8 cellular contexts compared by ENCODE assay signal in genomic region chr3:72848703-72849081, GRCh38. TPM values are rescaled to one million over a fixed set of nuclear protein-coding genes. Genes with fewer than 3 reads are reported as not detected.
A peak's percentile ranks its signal among the peaks of the same experiment; 100 is the strongest.
DNase-seq lines count a peak whose midpoint lies in the region; ATAC-seq and TF ChIP-seq lines count a peak whose summit lies in the region.

No MANE protein-coding gene starts in this region.

- no peak overlapping the region for H3K27ac ChIP-seq in RWPE2 (ENCODE audit: poor library complexity, severe bottlenecking)
- H3K27ac ChIP-seq in ectodermal cell (ENCODE audit: insufficient read depth, low read depth, low read length, poor library complexity, severe bottlenecking), result no peak overlapping the region
- no peak overlapping the region for H3K27ac ChIP-seq in caudate nucleus (ENCODE audit: low read depth, low read length)

- peak overlapping the region; percentile 92 to 99 (median 97) for H3K4me3 Mint-ChIP-seq in naive thymus-derived CD8-positive, alpha-beta T cell

- H3K36me3 ChIP-seq in RWPE2 (ENCODE audit: low read depth) (no peaks in the 10 kb centered on the region), ectodermal cell (ENCODE audit: control insufficient read depth, insufficient read depth, low read length) (no peaks in the 10 kb centered on the region)

- H3K9me3 ChIP-seq in RWPE2 (ENCODE audit: severe bottlenecking) (no peaks in the 10 kb centered on the region), ectodermal cell (ENCODE audit: control insufficient read depth, low read length) (no peaks in the 10 kb centered on the region)

- no peaks in the 10 kb centered on the region for H3K27me3 Mint-ChIP-seq in naive thymus-derived CD8-positive, alpha-beta T cell

- peaks cover 25 to 56% (median 51%) of the 10 kb centered on the region in 4 donors for H3K4me1 Mint-ChIP-seq in naive thymus-derived CD8-positive, alpha-beta T cell

- DNase-seq in AML-193 (lab: John Stamatoyannopoulos, UW) (peak; percentile 72 to 87), RWPE2 (ENCODE audit: low spot score) (no peak), amygdala (lab: John Stamatoyannopoulos, UW) (no peak), caudate nucleus (lab: John Stamatoyannopoulos, UW) (no peak)
- peak in 4 of 10 donors; percentile 2 to 49 (median 32) for DNase-seq in naive thymus-derived CD8-positive, alpha-beta T cell

- H3K4me1 ChIP-seq in RWPE2 (ENCODE audit: insufficient read depth, poor library complexity, severe bottlenecking) (peaks cover 22% of the 10 kb centered on the region), ectodermal cell (ENCODE audit: control insufficient read depth, insufficient read depth, low read length) (peaks cover 4% of the 10 kb centered on the region)

- no peaks in the 10 kb centered on the region for H3K9me3 Mint-ChIP-seq in naive thymus-derived CD8-positive, alpha-beta T cell

- POLR2A ChIA-PET in naive thymus-derived CD8-positive, alpha-beta T cell (lab: Charles Lee), result no interaction called here

- WGBS in ectodermal cell, 2 experiments, result 4 to 6% methylated on average over 11 of the region's 11 CpGs

- peak overlapping the region; percentile 82 to 92 (median 86) for H3K27ac Mint-ChIP-seq in naive thymus-derived CD8-positive, alpha-beta T cell

- H3K36me3 Mint-ChIP-seq in naive thymus-derived CD8-positive, alpha-beta T cell, result peaks cover 0 to 7% (median 0%) of the 10 kb centered on the region in 3 donors

- peak overlapping the region; percentile 57 for H3K4me3 ChIP-seq in RWPE2 (ENCODE audit: severe bottlenecking)
- peak overlapping the region; percentile 88 for H3K4me3 ChIP-seq in ectodermal cell (ENCODE audit: insufficient read depth, low read depth, low read length)

- no peak for TF ChIP-seq CTCF in RWPE2 (IDR thresholded peaks at IDR 0.05; ENCODE audit: poor library complexity, severe bottlenecking)

- H3K27me3 ChIP-seq in RWPE2 (ENCODE audit: insufficient read depth, poor library complexity, severe bottlenecking) (no peaks in the 10 kb centered on the region), ectodermal cell (ENCODE audit: control insufficient read depth, insufficient read depth, low read length, poor library complexity, severe bottlenecking) (peaks cover 39% of the 10 kb centered on the region)

- ATAC-seq in GM18873 (IDR thresholded peaks at IDR 0.05; ENCODE audit: low FRiP score, unreplicated experiment) (peak; percentile 26), HG03108 (IDR thresholded peaks at IDR 0.05; ENCODE audit: unreplicated experiment) (peak; percentile 30), RWPE2 (ENCODE audit: low read depth) (peak; percentile 42)
- peak; percentile 43 to 48 for ATAC-seq in naive thymus-derived CD8-positive, alpha-beta T cell

RNA-seq across cellular contexts. Expression of gene SHQ1, which starts 0.4 kb away (rescaled TPM):
- polyA plus RNA-seq in ectodermal cell (2013, experiment 1 of 4), result 19.8 TPM
- 22.4 TPM for polyA plus RNA-seq in ectodermal cell (2013, experiment 2 of 4)
- polyA plus RNA-seq in ectodermal cell (2013, experiment 3 of 4), result 13.3 TPM
- 15.0 TPM for polyA plus RNA-seq in ectodermal cell (2013, experiment 4 of 4)
- total RNA-seq in naive thymus-derived CD8-positive, alpha-beta T cell, result 10 to 100 TPM; 23.4 to 26.4 TPM
- 10 to 100 TPM; 14.8 to 22.7 (median 16.5) TPM for polyA plus RNA-seq in naive thymus-derived CD8-positive, alpha-beta T cell

RNA-seq across cellular contexts. Expression of gene GXYLT2, which starts 39.2 kb away (rescaled TPM):
- polyA plus RNA-seq in ectodermal cell (2013, experiment 1 of 4), result 3.8 TPM
- 1.6 TPM for polyA plus RNA-seq in ectodermal cell (2013, experiment 2 of 4)
- 1.7 TPM for polyA plus RNA-seq in ectodermal cell (2013, experiment 3 of 4)
- polyA plus RNA-seq in ectodermal cell (2013, experiment 4 of 4), result 1.9 TPM
- not detected for total RNA-seq in naive thymus-derived CD8-positive, alpha-beta T cell
- not detected for polyA plus RNA-seq in naive thymus-derived CD8-positive, alpha-beta T cell

Comparison
In these comparisons a context has a peak if more than half of its experiments do, and no peak if none do; other contexts are left out.
1. DNase-seq: peak in AML-193 (2 of 2); none in RWPE2 (single experiment), amygdala (0 of 56) and caudate nucleus (0 of 61).
2. Peak in every context shown above with its lines, with median percentiles within 50 percentile points of each other: ATAC-seq.